8 cellular contexts compared by ENCODE assay signal in the genomic region with DNA sequence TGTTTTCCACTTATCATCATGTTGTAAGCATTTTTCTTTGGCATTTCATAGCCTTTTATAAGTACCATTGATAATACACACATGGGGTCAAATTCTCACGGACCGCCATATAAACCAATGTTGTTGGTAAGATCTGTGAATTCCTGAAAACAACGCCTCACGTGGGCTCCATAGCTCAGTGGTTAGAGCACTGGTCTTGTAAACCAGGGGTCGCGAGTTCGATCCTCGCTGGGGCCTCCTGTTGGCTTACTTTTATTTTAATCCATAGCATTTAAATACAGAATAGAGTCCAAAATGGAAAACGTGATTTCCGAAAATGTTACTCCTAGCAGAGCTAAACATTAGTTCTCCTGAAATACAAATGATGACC.
DNase-seq lines count a peak whose midpoint lies in the region; ATAC-seq and TF ChIP-seq lines count a peak whose summit lies in the region.

No MANE protein-coding gene starts in this region.

- H3K4me2 ChIP-seq in parathyroid adenoma (ENCODE audit: low read length) = peak overlapping the region; percentile 52

- TF ChIP-seq EP300 in transverse colon (IDR thresholded peaks at IDR 0.05; ENCODE audit: low read depth) = no peak

- H3K27me3 ChIP-seq in parathyroid adenoma (ENCODE audit: control insufficient read depth, insufficient read depth, low read length) (no peaks in the 10 kb centered on the region), transverse colon (no peaks in the 10 kb centered on the region)

- H3K4me3 Mint-ChIP-seq in activated naive CD4-positive, alpha-beta T cell treated with anti-CD3 and anti-CD28 coated beads for 36 hours = peak overlapping the region; percentile 67

- CTCF ChIA-PET in activated naive CD4-positive, alpha-beta T cell treated with anti-CD3 and anti-CD28 coated beads for 36 hours (lab: Charles Lee) = interaction anchor here (0.7 to 3.8 kb wide), 14 partner anchors 10 to 625 kb away, joined by 3 to 36 read pairs (median 3); a partner anchor contains a TSS

- 23 to 42% methylated on average over 5 to 10 of the region's 10 CpGs for WGBS in transverse colon (ENCODE audit: low coverage in 1 of 2), 2 donors

- peak overlapping the region; percentile 68 for H3K27ac Mint-ChIP-seq in activated naive CD4-positive, alpha-beta T cell treated with anti-CD3 and anti-CD28 coated beads for 36 hours

- peaks cover 10% of the 10 kb centered on the region for H3K4me1 Mint-ChIP-seq in activated naive CD4-positive, alpha-beta T cell treated with anti-CD3 and anti-CD28 coated beads for 36 hours (ENCODE audit: low read depth)

- H3K27me3 Mint-ChIP-seq in activated naive CD4-positive, alpha-beta T cell treated with anti-CD3 and anti-CD28 coated beads for 36 hours (ENCODE audit: low read depth) = no peaks in the 10 kb centered on the region

- no peaks in the 10 kb centered on the region for H3K36me3 Mint-ChIP-seq in activated naive CD4-positive, alpha-beta T cell treated with anti-CD3 and anti-CD28 coated beads for 36 hours (ENCODE audit: low read depth)

- DNase-seq in AML-193 (lab: John Stamatoyannopoulos, UW) = peak; percentile 50 to 65
- DNase-seq in HS-5 (ENCODE audit: low read depth) = peak; percentile 49
- DNase-seq in SIG-M5 treated with dmso at 0.1 percent for 504 hours (lab: John Stamatoyannopoulos, UW; ENCODE audit: unreplicated experiment) = peak; percentile 73
- DNase-seq in activated naive CD4-positive, alpha-beta T cell treated with anti-CD3 and anti-CD28 coated beads for 36 hours = peak; percentile 84
- DNase-seq in glomerular endothelial cell (ENCODE audit: extremely low read depth, low read depth, low spot score) = peak; percentile 58
- DNase-seq in transverse colon = peak; percentile 44

- no peak for TF ChIP-seq POLR2A in transverse colon (IDR thresholded peaks at IDR 0.05)

- intact Hi-C loops in activated naive CD4-positive, alpha-beta T cell treated with anti-CD3 and anti-CD28 coated beads for 36 hours (cut with micrococcal nuclease) = loop anchor here (1.0 to 10.0 kb wide), 8 partner anchors 124 to 658 kb away; a partner anchor contains a TSS
- intact Hi-C loops in transverse colon (cut with DNase I; ENCODE audit: low total_unique reads) = loop anchor here (5.0 kb wide), 1 partner anchor 177 kb away; no protein-coding TSS in a partner anchor

- no peaks in the 10 kb centered on the region for H3K9me3 Mint-ChIP-seq in activated naive CD4-positive, alpha-beta T cell treated with anti-CD3 and anti-CD28 coated beads for 36 hours

- H3K27ac ChIP-seq in parathyroid adenoma (peak overlapping the region; percentile 32), transverse colon (peak overlapping the region; percentile 67 to 87 (median 83))

- H3K36me3 ChIP-seq in parathyroid adenoma (ENCODE audit: control insufficient read depth, insufficient read depth, low read length) (no peaks in the 10 kb centered on the region), transverse colon (no peaks in the 10 kb centered on the region)

- H3K9me3 ChIP-seq in parathyroid adenoma (ENCODE audit: control insufficient read depth, low read length) (no peaks in the 10 kb centered on the region), transverse colon (no peaks in the 10 kb centered on the region)

- no peak overlapping the region for H3K9ac ChIP-seq in parathyroid adenoma

- TF ChIP-seq CTCF in parathyroid adenoma (IDR thresholded peaks at IDR 0.05) (no peak), transverse colon (IDR thresholded peaks at IDR 0.05) (no peak)

- no peaks in the 10 kb centered on the region for H3K79me2 ChIP-seq in parathyroid adenoma

- H3K4me1 ChIP-seq in parathyroid adenoma (no peaks in the 10 kb centered on the region), transverse colon (peaks cover 0 to 16% (median 4%) of the 10 kb centered on the region in 4 donors)

- H2AFZ ChIP-seq in parathyroid adenoma = peak overlapping the region; percentile 84

- ATAC-seq in GM19395 (IDR thresholded peaks at IDR 0.05; ENCODE audit: unreplicated experiment) = peak; percentile 41

- in situ Hi-C loops in transverse colon (cut with MboI; ENCODE audit: low pct_ligation_motif_present in 1 of 4, low pct_unique_long_range_greater_than_20kb in 1 of 4, low sequenced_read_pairs in 3 of 4) = loop anchor here (5.0 to 25.0 kb wide), 5 partner anchors 167 to 978 kb away; no protein-coding TSS in a partner anchor

- H3K4me3 ChIP-seq in parathyroid adenoma (ENCODE audit: low read depth, low read length) (peak overlapping the region; percentile 49), transverse colon (peak overlapping the region in 3 of 4 donors; percentile 24 to 45 (median 32))

Comparison
In these comparisons a context has a peak if more than half of its experiments do, and no peak if none do; other contexts are left out.
1. Peak in every context shown above with its lines: DNase-seq, ATAC-seq, H3K4me3 ChIP-seq and H3K27ac ChIP-seq.